In the genomic region with DNA sequence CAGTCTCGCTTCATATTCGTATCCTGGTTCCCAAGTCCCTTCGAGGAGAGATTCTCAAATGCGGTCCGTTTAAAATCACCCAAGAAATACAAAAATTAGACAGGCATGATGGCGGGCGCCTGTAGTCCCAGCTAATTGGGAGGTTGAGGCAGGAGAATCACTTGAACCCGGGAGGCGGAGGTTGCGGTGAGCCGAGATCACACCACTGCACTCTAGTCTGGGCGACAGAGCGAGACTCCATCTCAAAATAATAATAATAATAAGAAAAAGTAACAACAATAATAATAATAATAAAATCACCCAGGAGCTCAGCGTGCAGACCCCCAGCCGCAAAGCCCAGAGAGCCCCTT, we compare ENCODE assay signal across 1 cellular context.
TF ChIP-seq lines count a peak whose summit lies in the region.

No MANE protein-coding gene starts in this region.

TF ChIP-seq in K562, 482 proteins besides CTCF, POLR2A, EP300 and RAD21:
- TF ChIP-seq, protein P1, sequence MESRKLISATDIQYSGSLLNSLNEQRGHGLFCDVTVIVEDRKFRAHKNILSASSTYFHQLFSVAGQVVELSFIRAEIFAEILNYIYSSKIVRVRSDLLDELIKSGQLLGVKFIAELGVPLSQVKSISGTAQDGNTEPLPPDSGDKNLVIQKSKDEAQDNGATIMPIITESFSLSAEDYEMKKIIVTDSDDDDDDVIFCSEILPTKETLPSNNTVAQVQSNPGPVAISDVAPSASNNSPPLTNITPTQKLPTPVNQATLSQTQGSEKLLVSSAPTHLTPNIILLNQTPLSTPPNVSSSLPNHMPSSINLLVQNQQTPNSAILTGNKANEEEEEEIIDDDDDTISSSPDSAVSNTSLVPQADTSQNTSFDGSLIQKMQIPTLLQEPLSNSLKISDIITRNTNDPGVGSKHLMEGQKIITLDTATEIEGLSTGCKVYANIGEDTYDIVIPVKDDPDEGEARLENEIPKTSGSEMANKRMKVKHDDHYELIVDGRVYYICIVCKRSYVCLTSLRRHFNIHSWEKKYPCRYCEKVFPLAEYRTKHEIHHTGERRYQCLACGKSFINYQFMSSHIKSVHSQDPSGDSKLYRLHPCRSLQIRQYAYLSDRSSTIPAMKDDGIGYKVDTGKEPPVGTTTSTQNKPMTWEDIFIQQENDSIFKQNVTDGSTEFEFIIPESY (CRISPR knock-in tag; IDR thresholded peaks at IDR 0.05) = peak; percentile 31; the same call in 1 of the 2 replicates
- TF ChIP-seq OTX1 (CRISPR knock-in tag; IDR thresholded peaks at IDR 0.05) = 0 out of 2 replicates have a peak, but pooled peaks have one; percentile 27
- TF ChIP-seq, protein P2, sequence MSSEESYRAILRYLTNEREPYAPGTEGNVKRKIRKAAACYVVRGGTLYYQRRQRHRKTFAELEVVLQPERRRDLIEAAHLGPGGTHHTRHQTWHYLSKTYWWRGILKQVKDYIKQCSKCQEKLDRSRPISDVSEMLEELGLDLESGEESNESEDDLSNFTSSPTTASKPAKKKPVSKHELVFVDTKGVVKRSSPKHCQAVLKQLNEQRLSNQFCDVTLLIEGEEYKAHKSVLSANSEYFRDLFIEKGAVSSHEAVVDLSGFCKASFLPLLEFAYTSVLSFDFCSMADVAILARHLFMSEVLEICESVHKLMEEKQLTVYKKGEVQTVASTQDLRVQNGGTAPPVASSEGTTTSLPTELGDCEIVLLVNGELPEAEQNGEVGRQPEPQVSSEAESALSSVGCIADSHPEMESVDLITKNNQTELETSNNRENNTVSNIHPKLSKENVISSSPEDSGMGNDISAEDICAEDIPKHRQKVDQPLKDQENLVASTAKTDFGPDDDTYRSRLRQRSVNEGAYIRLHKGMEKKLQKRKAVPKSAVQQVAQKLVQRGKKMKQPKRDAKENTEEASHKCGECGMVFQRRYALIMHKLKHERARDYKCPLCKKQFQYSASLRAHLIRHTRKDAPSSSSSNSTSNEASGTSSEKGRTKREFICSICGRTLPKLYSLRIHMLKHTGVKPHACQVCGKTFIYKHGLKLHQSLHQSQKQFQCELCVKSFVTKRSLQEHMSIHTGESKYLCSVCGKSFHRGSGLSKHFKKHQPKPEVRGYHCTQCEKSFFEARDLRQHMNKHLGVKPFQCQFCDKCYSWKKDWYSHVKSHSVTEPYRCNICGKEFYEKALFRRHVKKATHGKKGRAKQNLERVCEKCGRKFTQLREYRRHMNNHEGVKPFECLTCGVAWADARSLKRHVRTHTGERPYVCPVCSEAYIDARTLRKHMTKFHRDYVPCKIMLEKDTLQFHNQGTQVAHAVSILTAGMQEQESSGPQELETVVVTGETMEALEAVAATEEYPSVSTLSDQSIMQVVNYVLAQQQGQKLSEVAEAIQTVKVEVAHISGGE (CRISPR knock-in tag; IDR thresholded peaks at IDR 0.05) = 0 out of 6 replicates have a peak, but pooled peaks of 1 of the 3 experiments have one; percentile 89
